ENCODE assay signal across 1 cellular context in genomic region chr15:43329960-43330779, GRCh38.
TF ChIP-seq lines count a peak whose summit lies in the region.

Gene LCMT2 (minus strand): TSS chr15:43330573. CDS start chr15:43330489, 84 bp downstream.

TF ChIP-seq in K562, 482 proteins besides CTCF, POLR2A, EP300 and RAD21 (continued from another document and continues in another):
- TF ChIP-seq, protein P1, sequence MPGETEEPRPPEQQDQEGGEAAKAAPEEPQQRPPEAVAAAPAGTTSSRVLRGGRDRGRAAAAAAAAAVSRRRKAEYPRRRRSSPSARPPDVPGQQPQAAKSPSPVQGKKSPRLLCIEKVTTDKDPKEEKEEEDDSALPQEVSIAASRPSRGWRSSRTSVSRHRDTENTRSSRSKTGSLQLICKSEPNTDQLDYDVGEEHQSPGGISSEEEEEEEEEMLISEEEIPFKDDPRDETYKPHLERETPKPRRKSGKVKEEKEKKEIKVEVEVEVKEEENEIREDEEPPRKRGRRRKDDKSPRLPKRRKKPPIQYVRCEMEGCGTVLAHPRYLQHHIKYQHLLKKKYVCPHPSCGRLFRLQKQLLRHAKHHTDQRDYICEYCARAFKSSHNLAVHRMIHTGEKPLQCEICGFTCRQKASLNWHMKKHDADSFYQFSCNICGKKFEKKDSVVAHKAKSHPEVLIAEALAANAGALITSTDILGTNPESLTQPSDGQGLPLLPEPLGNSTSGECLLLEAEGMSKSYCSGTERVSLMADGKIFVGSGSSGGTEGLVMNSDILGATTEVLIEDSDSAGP (CRISPR knock-in tag; IDR thresholded peaks at IDR 0.05), result no peak
- no peak for TF ChIP-seq ZNF407 (IDR thresholded peaks at IDR 0.05; ENCODE audit: low read depth)
- TF ChIP-seq NFATC3 (IDR thresholded peaks at IDR 0.05), result no peak
- TF ChIP-seq, protein P2, sequence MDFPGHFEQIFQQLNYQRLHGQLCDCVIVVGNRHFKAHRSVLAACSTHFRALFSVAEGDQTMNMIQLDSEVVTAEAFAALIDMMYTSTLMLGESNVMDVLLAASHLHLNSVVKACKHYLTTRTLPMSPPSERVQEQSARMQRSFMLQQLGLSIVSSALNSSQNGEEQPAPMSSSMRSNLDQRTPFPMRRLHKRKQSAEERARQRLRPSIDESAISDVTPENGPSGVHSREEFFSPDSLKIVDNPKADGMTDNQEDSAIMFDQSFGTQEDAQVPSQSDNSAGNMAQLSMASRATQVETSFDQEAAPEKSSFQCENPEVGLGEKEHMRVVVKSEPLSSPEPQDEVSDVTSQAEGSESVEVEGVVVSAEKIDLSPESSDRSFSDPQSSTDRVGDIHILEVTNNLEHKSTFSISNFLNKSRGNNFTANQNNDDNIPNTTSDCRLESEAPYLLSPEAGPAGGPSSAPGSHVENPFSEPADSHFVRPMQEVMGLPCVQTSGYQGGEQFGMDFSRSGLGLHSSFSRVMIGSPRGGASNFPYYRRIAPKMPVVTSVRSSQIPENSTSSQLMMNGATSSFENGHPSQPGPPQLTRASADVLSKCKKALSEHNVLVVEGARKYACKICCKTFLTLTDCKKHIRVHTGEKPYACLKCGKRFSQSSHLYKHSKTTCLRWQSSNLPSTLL (IDR thresholded peaks at IDR 0.05), result no peak
- TF ChIP-seq ZBTB33 (CRISPR knock-in tag; IDR thresholded peaks at IDR 0.05), result no peak
- no peak for TF ChIP-seq PCBP2 (IDR thresholded peaks at IDR 0.05; ENCODE audit: low read depth, low read length, poor library complexity, severe bottlenecking)
- TF ChIP-seq ZNF197 (CRISPR knock-in tag; IDR thresholded peaks at IDR 0.05; ENCODE audit: low read depth), result no peak
- peak; percentile 91 for TF ChIP-seq PML (IDR thresholded peaks at IDR 0.05; ENCODE audit: low read length)
- TF ChIP-seq RCOR1 (IDR thresholded peaks at IDR 0.05; ENCODE audit: borderline replicate concordance in 1 of 2, low read depth in 2 of 2, low read length in 2 of 2), result peak in 1 of 2 experiments; percentile 54; a peak in 2 of 4 replicates
- TF ChIP-seq, protein P3, sequence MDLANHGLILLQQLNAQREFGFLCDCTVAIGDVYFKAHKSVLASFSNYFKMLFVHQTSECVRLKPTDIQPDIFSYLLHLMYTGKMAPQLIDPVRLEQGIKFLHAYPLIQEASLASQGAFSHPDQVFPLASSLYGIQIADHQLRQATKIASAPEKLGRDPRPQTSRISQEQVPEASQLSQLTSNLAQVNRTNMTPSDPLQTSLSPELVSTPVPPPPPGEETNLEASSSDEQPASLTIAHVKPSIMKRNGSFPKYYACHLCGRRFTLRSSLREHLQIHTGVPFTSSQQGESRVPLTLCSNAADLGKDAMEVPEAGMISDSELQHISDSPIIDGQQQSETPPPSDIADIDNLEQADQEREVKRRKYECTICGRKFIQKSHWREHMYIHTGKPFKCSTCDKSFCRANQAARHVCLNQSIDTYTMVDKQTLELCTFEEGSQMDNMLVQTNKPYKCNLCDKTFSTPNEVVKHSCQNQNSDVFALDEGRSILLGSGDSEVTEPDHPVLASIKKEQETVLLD (IDR thresholded peaks at IDR 0.05), result peak; percentile 72
- peak; percentile 93 for TF ChIP-seq CREM (IDR thresholded peaks at IDR 0.05; ENCODE audit: low read depth)
- peak; percentile 74 for TF ChIP-seq HDAC2 (IDR thresholded peaks at IDR 0.05)
- TF ChIP-seq SFPQ (IDR thresholded peaks at IDR 0.05; ENCODE audit: low read depth, low read length), result no peak
- TF ChIP-seq DIDO1 (tag; IDR thresholded peaks at IDR 0.05; ENCODE audit: low read depth), result peak; percentile 52; the same call in 1 of the 2 replicates
- no peak for TF ChIP-seq NFE2 (IDR thresholded peaks at IDR 0.05; ENCODE audit: low read depth)
- TF ChIP-seq, protein P4, sequence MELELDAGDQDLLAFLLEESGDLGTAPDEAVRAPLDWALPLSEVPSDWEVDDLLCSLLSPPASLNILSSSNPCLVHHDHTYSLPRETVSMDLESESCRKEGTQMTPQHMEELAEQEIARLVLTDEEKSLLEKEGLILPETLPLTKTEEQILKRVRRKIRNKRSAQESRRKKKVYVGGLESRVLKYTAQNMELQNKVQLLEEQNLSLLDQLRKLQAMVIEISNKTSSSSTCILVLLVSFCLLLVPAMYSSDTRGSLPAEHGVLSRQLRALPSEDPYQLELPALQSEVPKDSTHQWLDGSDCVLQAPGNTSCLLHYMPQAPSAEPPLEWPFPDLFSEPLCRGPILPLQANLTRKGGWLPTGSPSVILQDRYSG (tag; conservative IDR thresholded peaks at IDR 0.05; ENCODE audit: low read depth), result 0 out of 2 replicates have a peak, but pooled peaks have one; percentile 40
- TF ChIP-seq, protein P5, sequence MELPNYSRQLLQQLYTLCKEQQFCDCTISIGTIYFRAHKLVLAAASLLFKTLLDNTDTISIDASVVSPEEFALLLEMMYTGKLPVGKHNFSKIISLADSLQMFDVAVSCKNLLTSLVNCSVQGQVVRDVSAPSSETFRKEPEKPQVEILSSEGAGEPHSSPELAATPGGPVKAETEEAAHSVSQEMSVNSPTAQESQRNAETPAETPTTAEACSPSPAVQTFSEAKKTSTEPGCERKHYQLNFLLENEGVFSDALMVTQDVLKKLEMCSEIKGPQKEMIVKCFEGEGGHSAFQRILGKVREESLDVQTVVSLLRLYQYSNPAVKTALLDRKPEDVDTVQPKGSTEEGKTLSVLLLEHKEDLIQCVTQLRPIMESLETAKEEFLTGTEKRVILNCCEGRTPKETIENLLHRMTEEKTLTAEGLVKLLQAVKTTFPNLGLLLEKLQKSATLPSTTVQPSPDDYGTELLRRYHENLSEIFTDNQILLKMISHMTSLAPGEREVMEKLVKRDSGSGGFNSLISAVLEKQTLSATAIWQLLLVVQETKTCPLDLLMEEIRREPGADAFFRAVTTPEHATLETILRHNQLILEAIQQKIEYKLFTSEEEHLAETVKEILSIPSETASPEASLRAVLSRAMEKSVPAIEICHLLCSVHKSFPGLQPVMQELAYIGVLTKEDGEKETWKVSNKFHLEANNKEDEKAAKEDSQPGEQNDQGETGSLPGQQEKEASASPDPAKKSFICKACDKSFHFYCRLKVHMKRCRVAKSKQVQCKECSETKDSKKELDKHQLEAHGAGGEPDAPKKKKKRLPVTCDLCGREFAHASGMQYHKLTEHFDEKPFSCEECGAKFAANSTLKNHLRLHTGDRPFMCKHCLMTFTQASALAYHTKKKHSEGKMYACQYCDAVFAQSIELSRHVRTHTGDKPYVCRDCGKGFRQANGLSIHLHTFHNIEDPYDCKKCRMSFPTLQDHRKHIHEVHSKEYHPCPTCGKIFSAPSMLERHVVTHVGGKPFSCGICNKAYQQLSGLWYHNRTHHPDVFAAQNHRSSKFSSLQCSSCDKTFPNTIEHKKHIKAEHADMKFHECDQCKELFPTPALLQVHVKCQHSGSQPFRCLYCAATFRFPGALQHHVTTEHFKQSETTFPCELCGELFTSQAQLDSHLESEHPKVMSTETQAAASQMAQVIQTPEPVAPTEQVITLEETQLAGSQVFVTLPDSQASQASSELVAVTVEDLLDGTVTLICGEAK (IDR thresholded peaks at IDR 0.05), result peak; percentile 97
- TF ChIP-seq, protein P5 (CRISPR knock-in tag; IDR thresholded peaks at IDR 0.05), result no peak
- TF ChIP-seq BMI1 (IDR thresholded peaks at IDR 0.05; ENCODE audit: low read length), result no peak
- TF ChIP-seq NEUROD1 (IDR thresholded peaks at IDR 0.05; ENCODE audit: borderline replicate concordance, low read depth, low read length, partially characterized antibody), result no peak
- TF ChIP-seq ILK (tag; IDR thresholded peaks at IDR 0.05; ENCODE audit: borderline replicate concordance, low read depth), result no peak
- TF ChIP-seq PHF8 (IDR thresholded peaks at IDR 0.05; ENCODE audit: borderline replicate concordance, low read length), result peak; percentile 95
